1 cellular context compared by ENCODE assay signal in the genomic region with DNA sequence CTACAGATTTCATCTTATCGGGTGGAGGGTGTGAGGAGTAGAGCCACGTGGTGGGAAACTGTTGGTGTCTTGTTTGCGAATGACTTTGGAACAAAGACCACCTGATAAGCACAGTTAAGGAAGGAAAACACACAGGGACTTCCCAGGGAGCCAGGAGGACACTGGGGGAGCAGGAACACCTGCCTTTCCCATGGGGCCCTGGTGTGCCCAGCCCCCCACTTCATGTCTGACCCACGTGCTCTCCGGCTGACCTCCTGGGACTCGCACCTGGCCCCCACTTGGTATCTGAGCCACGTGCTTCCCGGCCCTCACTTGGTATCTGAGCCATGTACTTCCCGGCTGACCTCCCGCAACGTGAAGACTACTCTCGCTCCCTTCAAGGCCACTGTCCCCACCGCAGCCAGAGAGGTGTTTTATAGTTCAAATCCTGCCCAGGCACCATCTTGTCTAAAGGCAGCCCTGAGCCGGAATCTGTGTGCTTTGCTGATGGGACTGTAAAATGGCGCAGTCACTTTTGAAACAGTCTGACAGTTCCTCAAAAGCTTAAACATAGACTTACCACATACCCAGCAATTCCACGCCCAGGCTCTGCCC.
A peak's percentile ranks its signal among the peaks of the same experiment; 100 is the strongest.
TF ChIP-seq lines count a peak whose summit lies in the region.

No MANE protein-coding gene starts in this region.

TF ChIP-seq in K562, 482 proteins besides CTCF, POLR2A, EP300 and RAD21 (continues in another document):
- TF ChIP-seq TRIM24 (IDR thresholded peaks at IDR 0.05) (no peak), ZNF146 (CRISPR knock-in tag; IDR thresholded peaks at IDR 0.05; ENCODE audit: unreplicated experiment) (no peak), HLTF (IDR thresholded peaks at IDR 0.05) (no peak), RBFOX2 (IDR thresholded peaks at IDR 0.05; ENCODE audit: low read depth, low read length) (no peak), KAT7 (CRISPR knock-in tag; IDR thresholded peaks at IDR 0.05; ENCODE audit: borderline replicate concordance) (no peak), YY1 (IDR thresholded peaks at IDR 0.05; ENCODE audit: borderline replicate concordance in 1 of 3, control insufficient read depth in 1 of 3, extremely low read depth in 1 of 3, insufficient read depth in 3 of 3, insufficient read length in 1 of 3, insufficient replicate concordance in 2 of 3, low read depth in 1 of 3, low read length in 2 of 3) (peak in 1 of 3 experiments; percentile 42), RBM14 (IDR thresholded peaks at IDR 0.05; ENCODE audit: borderline replicate concordance, insufficient read depth, low read depth, low read length) (no peak), NR2C1 (IDR thresholded peaks at IDR 0.05) (no peak), NR2C1 (tag; IDR thresholded peaks at IDR 0.05) (peak; percentile 23; the same call in 1 of the 2 replicates), PCBP2 (IDR thresholded peaks at IDR 0.05; ENCODE audit: low read depth, low read length, poor library complexity, severe bottlenecking) (no peak), RNF2 (IDR thresholded peaks at IDR 0.05) (no peak), SREBF2 (CRISPR knock-in tag; IDR thresholded peaks at IDR 0.05) (no peak), KHSRP (IDR thresholded peaks at IDR 0.05) (no peak), SOX6 (IDR thresholded peaks at IDR 0.05) (no peak), NR4A1 (CRISPR knock-in tag; IDR thresholded peaks at IDR 0.05) (no peak), NR4A1 (tag; IDR thresholded peaks at IDR 0.05) (peak; percentile 46; the same call in 1 of the 2 replicates), DACH1 (IDR thresholded peaks at IDR 0.05; ENCODE audit: partially characterized antibody) (no peak), NONO (IDR thresholded peaks at IDR 0.05; ENCODE audit: low read depth in 2 of 2, low read length in 1 of 2) (no peak), GATA2 (CRISPR knock-in tag; IDR thresholded peaks at IDR 0.05) (no peak), L3MBTL2 (IDR thresholded peaks at IDR 0.05) (peak; percentile 86), ZNF551 (CRISPR knock-in tag; IDR thresholded peaks at IDR 0.05) (no peak), ETV5 (CRISPR knock-in tag; IDR thresholded peaks at IDR 0.05; ENCODE audit: low read depth) (no peak), EP400 (IDR thresholded peaks at IDR 0.05) (peak; percentile 34; the same call in 1 of the 2 replicates), SMAD4 (CRISPR knock-in tag; conservative IDR thresholded peaks at IDR 0.05) (0 out of 2 replicates have a peak, but pooled peaks have one; percentile 22), FOXA3 (CRISPR knock-in tag; conservative IDR thresholded peaks at IDR 0.05 in 1 of 2, IDR thresholded peaks at IDR 0.05 in 1 of 2) (0 out of 4 replicates have a peak, but pooled peaks of 1 of the 2 experiments have one; percentile 46), MYC (IDR thresholded peaks at IDR 0.05; ENCODE audit: low read depth, low read length) (peak; percentile 13; the same call in 1 of the 2 replicates), MYC (CRISPR knock-in tag; IDR thresholded peaks at IDR 0.05; ENCODE audit: borderline replicate concordance, low read depth) (no peak), RB1 (IDR thresholded peaks at IDR 0.05; ENCODE audit: low read depth) (0 out of 2 replicates have a peak, but pooled peaks have one; percentile 6)
- TF ChIP-seq, protein P1, sequence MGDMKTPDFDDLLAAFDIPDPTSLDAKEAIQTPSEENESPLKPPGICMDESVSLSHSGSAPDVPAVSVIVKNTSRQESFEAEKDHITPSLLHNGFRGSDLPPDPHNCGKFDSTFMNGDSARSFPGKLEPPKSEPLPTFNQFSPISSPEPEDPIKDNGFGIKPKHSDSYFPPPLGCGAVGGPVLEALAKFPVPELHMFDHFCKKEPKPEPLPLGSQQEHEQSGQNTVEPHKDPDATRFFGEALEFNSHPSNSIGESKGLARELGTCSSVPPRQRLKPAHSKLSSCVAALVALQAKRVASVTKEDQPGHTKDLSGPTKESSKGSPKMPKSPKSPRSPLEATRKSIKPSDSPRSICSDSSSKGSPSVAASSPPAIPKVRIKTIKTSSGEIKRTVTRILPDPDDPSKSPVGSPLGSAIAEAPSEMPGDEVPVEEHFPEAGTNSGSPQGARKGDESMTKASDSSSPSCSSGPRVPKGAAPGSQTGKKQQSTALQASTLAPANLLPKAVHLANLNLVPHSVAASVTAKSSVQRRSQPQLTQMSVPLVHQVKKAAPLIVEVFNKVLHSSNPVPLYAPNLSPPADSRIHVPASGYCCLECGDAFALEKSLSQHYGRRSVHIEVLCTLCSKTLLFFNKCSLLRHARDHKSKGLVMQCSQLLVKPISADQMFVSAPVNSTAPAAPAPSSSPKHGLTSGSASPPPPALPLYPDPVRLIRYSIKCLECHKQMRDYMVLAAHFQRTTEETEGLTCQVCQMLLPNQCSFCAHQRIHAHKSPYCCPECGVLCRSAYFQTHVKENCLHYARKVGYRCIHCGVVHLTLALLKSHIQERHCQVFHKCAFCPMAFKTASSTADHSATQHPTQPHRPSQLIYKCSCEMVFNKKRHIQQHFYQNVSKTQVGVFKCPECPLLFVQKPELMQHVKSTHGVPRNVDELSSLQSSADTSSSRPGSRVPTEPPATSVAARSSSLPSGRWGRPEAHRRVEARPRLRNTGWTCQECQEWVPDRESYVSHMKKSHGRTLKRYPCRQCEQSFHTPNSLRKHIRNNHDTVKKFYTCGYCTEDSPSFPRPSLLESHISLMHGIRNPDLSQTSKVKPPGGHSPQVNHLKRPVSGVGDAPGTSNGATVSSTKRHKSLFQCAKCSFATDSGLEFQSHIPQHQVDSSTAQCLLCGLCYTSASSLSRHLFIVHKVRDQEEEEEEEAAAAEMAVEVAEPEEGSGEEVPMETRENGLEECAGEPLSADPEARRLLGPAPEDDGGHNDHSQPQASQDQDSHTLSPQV (IDR thresholded peaks at IDR 0.05): peak; percentile 64
- TF ChIP-seq, protein P2, sequence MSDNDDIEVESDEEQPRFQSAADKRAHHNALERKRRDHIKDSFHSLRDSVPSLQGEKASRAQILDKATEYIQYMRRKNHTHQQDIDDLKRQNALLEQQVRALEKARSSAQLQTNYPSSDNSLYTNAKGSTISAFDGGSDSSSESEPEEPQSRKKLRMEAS (CRISPR knock-in tag; IDR thresholded peaks at IDR 0.05): peak; percentile 84
- TF ChIP-seq, protein P3, sequence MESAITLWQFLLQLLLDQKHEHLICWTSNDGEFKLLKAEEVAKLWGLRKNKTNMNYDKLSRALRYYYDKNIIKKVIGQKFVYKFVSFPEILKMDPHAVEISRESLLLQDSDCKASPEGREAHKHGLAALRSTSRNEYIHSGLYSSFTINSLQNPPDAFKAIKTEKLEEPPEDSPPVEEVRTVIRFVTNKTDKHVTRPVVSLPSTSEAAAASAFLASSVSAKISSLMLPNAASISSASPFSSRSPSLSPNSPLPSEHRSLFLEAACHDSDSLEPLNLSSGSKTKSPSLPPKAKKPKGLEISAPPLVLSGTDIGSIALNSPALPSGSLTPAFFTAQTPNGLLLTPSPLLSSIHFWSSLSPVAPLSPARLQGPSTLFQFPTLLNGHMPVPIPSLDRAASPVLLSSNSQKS (CRISPR knock-in tag; IDR thresholded peaks at IDR 0.05): no peak
- TF ChIP-seq, protein P4, sequence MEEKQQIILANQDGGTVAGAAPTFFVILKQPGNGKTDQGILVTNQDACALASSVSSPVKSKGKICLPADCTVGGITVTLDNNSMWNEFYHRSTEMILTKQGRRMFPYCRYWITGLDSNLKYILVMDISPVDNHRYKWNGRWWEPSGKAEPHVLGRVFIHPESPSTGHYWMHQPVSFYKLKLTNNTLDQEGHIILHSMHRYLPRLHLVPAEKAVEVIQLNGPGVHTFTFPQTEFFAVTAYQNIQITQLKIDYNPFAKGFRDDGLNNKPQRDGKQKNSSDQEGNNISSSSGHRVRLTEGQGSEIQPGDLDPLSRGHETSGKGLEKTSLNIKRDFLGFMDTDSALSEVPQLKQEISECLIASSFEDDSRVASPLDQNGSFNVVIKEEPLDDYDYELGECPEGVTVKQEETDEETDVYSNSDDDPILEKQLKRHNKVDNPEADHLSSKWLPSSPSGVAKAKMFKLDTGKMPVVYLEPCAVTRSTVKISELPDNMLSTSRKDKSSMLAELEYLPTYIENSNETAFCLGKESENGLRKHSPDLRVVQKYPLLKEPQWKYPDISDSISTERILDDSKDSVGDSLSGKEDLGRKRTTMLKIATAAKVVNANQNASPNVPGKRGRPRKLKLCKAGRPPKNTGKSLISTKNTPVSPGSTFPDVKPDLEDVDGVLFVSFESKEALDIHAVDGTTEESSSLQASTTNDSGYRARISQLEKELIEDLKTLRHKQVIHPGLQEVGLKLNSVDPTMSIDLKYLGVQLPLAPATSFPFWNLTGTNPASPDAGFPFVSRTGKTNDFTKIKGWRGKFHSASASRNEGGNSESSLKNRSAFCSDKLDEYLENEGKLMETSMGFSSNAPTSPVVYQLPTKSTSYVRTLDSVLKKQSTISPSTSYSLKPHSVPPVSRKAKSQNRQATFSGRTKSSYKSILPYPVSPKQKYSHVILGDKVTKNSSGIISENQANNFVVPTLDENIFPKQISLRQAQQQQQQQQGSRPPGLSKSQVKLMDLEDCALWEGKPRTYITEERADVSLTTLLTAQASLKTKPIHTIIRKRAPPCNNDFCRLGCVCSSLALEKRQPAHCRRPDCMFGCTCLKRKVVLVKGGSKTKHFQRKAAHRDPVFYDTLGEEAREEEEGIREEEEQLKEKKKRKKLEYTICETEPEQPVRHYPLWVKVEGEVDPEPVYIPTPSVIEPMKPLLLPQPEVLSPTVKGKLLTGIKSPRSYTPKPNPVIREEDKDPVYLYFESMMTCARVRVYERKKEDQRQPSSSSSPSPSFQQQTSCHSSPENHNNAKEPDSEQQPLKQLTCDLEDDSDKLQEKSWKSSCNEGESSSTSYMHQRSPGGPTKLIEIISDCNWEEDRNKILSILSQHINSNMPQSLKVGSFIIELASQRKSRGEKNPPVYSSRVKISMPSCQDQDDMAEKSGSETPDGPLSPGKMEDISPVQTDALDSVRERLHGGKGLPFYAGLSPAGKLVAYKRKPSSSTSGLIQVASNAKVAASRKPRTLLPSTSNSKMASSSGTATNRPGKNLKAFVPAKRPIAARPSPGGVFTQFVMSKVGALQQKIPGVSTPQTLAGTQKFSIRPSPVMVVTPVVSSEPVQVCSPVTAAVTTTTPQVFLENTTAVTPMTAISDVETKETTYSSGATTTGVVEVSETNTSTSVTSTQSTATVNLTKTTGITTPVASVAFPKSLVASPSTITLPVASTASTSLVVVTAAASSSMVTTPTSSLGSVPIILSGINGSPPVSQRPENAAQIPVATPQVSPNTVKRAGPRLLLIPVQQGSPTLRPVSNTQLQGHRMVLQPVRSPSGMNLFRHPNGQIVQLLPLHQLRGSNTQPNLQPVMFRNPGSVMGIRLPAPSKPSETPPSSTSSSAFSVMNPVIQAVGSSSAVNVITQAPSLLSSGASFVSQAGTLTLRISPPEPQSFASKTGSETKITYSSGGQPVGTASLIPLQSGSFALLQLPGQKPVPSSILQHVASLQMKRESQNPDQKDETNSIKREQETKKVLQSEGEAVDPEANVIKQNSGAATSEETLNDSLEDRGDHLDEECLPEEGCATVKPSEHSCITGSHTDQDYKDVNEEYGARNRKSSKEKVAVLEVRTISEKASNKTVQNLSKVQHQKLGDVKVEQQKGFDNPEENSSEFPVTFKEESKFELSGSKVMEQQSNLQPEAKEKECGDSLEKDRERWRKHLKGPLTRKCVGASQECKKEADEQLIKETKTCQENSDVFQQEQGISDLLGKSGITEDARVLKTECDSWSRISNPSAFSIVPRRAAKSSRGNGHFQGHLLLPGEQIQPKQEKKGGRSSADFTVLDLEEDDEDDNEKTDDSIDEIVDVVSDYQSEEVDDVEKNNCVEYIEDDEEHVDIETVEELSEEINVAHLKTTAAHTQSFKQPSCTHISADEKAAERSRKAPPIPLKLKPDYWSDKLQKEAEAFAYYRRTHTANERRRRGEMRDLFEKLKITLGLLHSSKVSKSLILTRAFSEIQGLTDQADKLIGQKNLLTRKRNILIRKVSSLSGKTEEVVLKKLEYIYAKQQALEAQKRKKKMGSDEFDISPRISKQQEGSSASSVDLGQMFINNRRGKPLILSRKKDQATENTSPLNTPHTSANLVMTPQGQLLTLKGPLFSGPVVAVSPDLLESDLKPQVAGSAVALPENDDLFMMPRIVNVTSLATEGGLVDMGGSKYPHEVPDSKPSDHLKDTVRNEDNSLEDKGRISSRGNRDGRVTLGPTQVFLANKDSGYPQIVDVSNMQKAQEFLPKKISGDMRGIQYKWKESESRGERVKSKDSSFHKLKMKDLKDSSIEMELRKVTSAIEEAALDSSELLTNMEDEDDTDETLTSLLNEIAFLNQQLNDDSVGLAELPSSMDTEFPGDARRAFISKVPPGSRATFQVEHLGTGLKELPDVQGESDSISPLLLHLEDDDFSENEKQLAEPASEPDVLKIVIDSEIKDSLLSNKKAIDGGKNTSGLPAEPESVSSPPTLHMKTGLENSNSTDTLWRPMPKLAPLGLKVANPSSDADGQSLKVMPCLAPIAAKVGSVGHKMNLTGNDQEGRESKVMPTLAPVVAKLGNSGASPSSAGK (IDR thresholded peaks at IDR 0.05): peak; percentile 76
- TF ChIP-seq, protein P5, sequence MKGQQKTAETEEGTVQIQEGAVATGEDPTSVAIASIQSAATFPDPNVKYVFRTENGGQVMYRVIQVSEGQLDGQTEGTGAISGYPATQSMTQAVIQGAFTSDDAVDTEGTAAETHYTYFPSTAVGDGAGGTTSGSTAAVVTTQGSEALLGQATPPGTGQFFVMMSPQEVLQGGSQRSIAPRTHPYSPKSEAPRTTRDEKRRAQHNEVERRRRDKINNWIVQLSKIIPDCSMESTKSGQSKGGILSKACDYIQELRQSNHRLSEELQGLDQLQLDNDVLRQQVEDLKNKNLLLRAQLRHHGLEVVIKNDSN (CRISPR knock-in tag; IDR thresholded peaks at IDR 0.05): 0 out of 2 replicates have a peak, but pooled peaks have one; percentile 11
- TF ChIP-seq, protein P6, sequence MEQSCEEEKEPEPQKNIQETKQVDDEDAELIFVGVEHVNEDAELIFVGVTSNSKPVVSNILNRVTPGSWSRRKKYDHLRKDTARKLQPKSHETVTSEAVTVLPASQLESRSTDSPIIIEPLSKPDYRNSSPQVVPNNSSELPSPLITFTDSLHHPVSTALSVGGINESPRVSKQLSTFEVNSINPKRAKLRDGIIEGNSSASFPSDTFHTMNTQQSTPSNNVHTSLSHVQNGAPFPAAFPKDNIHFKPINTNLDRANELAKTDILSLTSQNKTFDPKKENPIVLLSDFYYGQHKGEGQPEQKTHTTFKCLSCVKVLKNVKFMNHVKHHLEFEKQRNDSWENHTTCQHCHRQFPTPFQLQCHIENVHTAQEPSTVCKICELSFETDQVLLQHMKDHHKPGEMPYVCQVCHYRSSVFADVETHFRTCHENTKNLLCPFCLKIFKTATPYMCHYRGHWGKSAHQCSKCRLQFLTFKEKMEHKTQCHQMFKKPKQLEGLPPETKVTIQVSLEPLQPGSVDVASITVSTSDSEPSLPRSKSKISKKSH (CRISPR knock-in tag; IDR thresholded peaks at IDR 0.05): no peak
